In genomic region chr3:28950614-28951013, GRCh38 we compare ENCODE assay signal across 29 cellular contexts.
"Had no signal": no experiment of that assay in that cellular context is flagged by ENCODE, and none has a peak within 500 bp of the region (broad histone marks: within the 10 kb centered on the region; RNA-seq: fewer than 3 reads in every experiment).

No MANE protein-coding gene starts in this region.

- H3K36me3 ChIP-seq: stomach, suprapubic skin, thoracic aorta, thyroid gland, tibial artery, tibial nerve, transverse colon, upper lobe of left lung, upper lobe of right lung, uterus, vagina had no signal

- H3K27ac ChIP-seq: stomach, suprapubic skin, testis, thoracic aorta, thyroid gland, tibial artery, tibial nerve, transverse colon, upper lobe of left lung, upper lobe of right lung, uterus, vagina had no signal

- H3K4me3 ChIP-seq: stomach, suprapubic skin, testis, thoracic aorta, thyroid gland, tibial artery, tibial nerve, transverse colon, upper lobe of left lung, upper lobe of right lung, uterus, vagina had no signal

- H3K9me3 ChIP-seq: stomach, suprapubic skin, testis, thoracic aorta, thyroid gland, tibial artery, tibial nerve, transverse colon, upper lobe of left lung, upper lobe of right lung, uterus, vagina had no signal

- ATAC-seq: stimulated activated effector memory CD8-positive, alpha-beta T cell treated with anti-CD3 and anti-CD28 coated beads, Interleukin-12 subunit alpha, Interleukin-12 subunit beta, amount 100 ng/mL, for 72 hours; stimulated activated memory B cell treated with anti-CD40 and anti-IgM and Interleukin-4, amounts not matched to agents 10 μg/mL and 1 μg/mL and 100 μg/mL, for 72 hours; stimulated activated naive B cell treated with anti-CD40 and anti-IgM and Interleukin-4, amounts not matched to agents 10 μg/mL and 1 μg/mL and 100 μg/mL, for 72 hours; stimulated activated naive CD8-positive, alpha-beta T cell treated with anti-CD3 and anti-CD28 coated beads, Interleukin-15, amount 100 ng/mL, for 72 hours; stimulated activated naive CD8-positive, alpha-beta T cell treated with anti-CD3 and anti-CD28 coated beads, Interleukin-15, Interleukin-2, amounts not matched to agents 100 U/mL and 50 U/mL, for 24 hours; upper lobe of right lung had no signal

- H3K4me1 ChIP-seq: stomach, suprapubic skin, testis, thyroid gland, transverse colon, upper lobe of left lung, upper lobe of right lung, vagina had no signal

- H3K27me3 ChIP-seq: stomach, suprapubic skin, testis, thyroid gland, tibial artery, tibial nerve, transverse colon, upper lobe of left lung, upper lobe of right lung, uterus, vagina had no signal

- H3K9me3 Mint-ChIP-seq: stimulated activated memory B cell treated with anti-CD40 and anti-IgM and Interleukin-4, amounts not matched to agents 10 μg/mL and 1 μg/mL and 100 μg/mL, for 72 hours; stimulated activated naive CD8-positive, alpha-beta T cell treated with anti-CD3 and anti-CD28 coated beads, Interleukin-15, amount 100 ng/mL, for 72 hours; type B pancreatic cell had no signal

- H3K27ac Mint-ChIP-seq: stimulated activated effector memory CD8-positive, alpha-beta T cell treated with anti-CD3 and anti-CD28 coated beads, Interleukin-12 subunit alpha, Interleukin-12 subunit beta, amount 100 ng/mL, for 72 hours; stimulated activated memory B cell treated with anti-CD40 and anti-IgM and Interleukin-4, amounts not matched to agents 10 μg/mL and 1 μg/mL and 100 μg/mL, for 72 hours; stimulated activated naive B cell treated with anti-CD40 and anti-IgM and Interleukin-4, amounts not matched to agents 10 μg/mL and 1 μg/mL and 100 μg/mL, for 72 hours; stimulated activated naive CD8-positive, alpha-beta T cell treated with anti-CD3 and anti-CD28 coated beads, Interleukin-15, amount 100 ng/mL, for 72 hours; stimulated activated naive CD8-positive, alpha-beta T cell treated with anti-CD3 and anti-CD28 coated beads, Interleukin-15, Interleukin-2, amounts not matched to agents 100 ng/mL and 50 ng/mL, for 24 hours; type B pancreatic cell had no signal

- FAIRE-seq: urothelium cell line had no signal

- H3K4me1 Mint-ChIP-seq: stimulated activated effector memory CD8-positive, alpha-beta T cell treated with anti-CD3 and anti-CD28 coated beads, Interleukin-12 subunit alpha, Interleukin-12 subunit beta, amount 100 ng/mL, for 72 hours; stimulated activated memory B cell treated with anti-CD40 and anti-IgM and Interleukin-4, amounts not matched to agents 10 μg/mL and 1 μg/mL and 100 μg/mL, for 72 hours; stimulated activated naive CD8-positive, alpha-beta T cell treated with anti-CD3 and anti-CD28 coated beads, Interleukin-15, amount 100 ng/mL, for 72 hours had no signal

- H3K36me3 Mint-ChIP-seq: stimulated activated effector memory CD8-positive, alpha-beta T cell treated with anti-CD3 and anti-CD28 coated beads, Interleukin-12 subunit alpha, Interleukin-12 subunit beta, amount 100 ng/mL, for 72 hours; stimulated activated memory B cell treated with anti-CD40 and anti-IgM and Interleukin-4, amounts not matched to agents 10 μg/mL and 1 μg/mL and 100 μg/mL, for 72 hours; stimulated activated naive B cell treated with anti-CD40 and anti-IgM and Interleukin-4, amounts not matched to agents 10 μg/mL and 1 μg/mL and 100 μg/mL, for 72 hours; type B pancreatic cell had no signal

- DNase-seq: stimulated activated CD4-positive, alpha-beta T cell treated with anti-CD3 and anti-CD28 coated beads, Interleukin-2, amount 100 ng/mL, for 48 hours; stimulated activated CD4-positive, alpha-beta T cell treated with anti-CD3 and anti-CD28 coated beads, Interleukin-4, amount 100 ng/mL, for 1 hour; stimulated activated CD4-positive, alpha-beta T cell treated with anti-CD3 and anti-CD28 coated beads, Interleukin-4, amount 100 ng/mL, for 24 hours; stimulated activated CD4-positive, alpha-beta T cell treated with anti-CD3 and anti-CD28 coated beads, Interleukin-4, amount 100 ng/mL, for 4 hours; stimulated activated CD8-positive, alpha-beta memory T cell treated with anti-CD3 and anti-CD28 coated beads, Interleukin-4, amount 100 ng/mL, for 48 hours; stimulated activated naive B cell treated with anti-CD40 and anti-IgM and Interleukin-4, amounts not matched to agents 10 μg/mL and 1 μg/mL and 100 μg/mL, for 72 hours; stimulated activated naive CD4-positive, alpha-beta T cell; stimulated activated naive CD4-positive, alpha-beta T cell treated with Interleukin-2 at 50 U/mL for 16 hours; stimulated activated naive CD8-positive, alpha-beta T cell treated with anti-CD3 and anti-CD28 coated beads, Interleukin-15, amount 100 ng/mL, for 72 hours; stimulated activated naive CD8-positive, alpha-beta T cell treated with anti-CD3 and anti-CD28 coated beads, Interleukin-15, Interleukin-2, amounts not matched to agents 100 U/mL and 50 U/mL, for 24 hours; stomach; substantia nigra; testis; thyroid gland; tibial artery; transverse colon; trophoblast cell; upper lobe of left lung; upper lobe of right lung; uterus had no signal

- H3K27me3 Mint-ChIP-seq: stimulated activated memory B cell treated with anti-CD40 and anti-IgM and Interleukin-4, amounts not matched to agents 10 μg/mL and 1 μg/mL and 100 μg/mL, for 72 hours; stimulated activated naive B cell treated with anti-CD40 and anti-IgM and Interleukin-4, amounts not matched to agents 10 μg/mL and 1 μg/mL and 100 μg/mL, for 72 hours; stimulated activated naive CD8-positive, alpha-beta T cell treated with anti-CD3 and anti-CD28 coated beads, Interleukin-15, amount 100 ng/mL, for 72 hours; stimulated activated naive CD8-positive, alpha-beta T cell treated with anti-CD3 and anti-CD28 coated beads, Interleukin-15, Interleukin-2, amounts not matched to agents 100 ng/mL and 50 ng/mL, for 24 hours; type B pancreatic cell had no signal

- H3K4me3 Mint-ChIP-seq: stimulated activated effector memory CD8-positive, alpha-beta T cell treated with anti-CD3 and anti-CD28 coated beads, Interleukin-12 subunit alpha, Interleukin-12 subunit beta, amount 100 ng/mL, for 72 hours; stimulated activated memory B cell treated with anti-CD40 and anti-IgM and Interleukin-4, amounts not matched to agents 10 μg/mL and 1 μg/mL and 100 μg/mL, for 72 hours; stimulated activated naive B cell treated with anti-CD40 and anti-IgM and Interleukin-4, amounts not matched to agents 10 μg/mL and 1 μg/mL and 100 μg/mL, for 72 hours; stimulated activated naive CD8-positive, alpha-beta T cell treated with anti-CD3 and anti-CD28 coated beads, Interleukin-15, amount 100 ng/mL, for 72 hours; stimulated activated naive CD8-positive, alpha-beta T cell treated with anti-CD3 and anti-CD28 coated beads, Interleukin-15, Interleukin-2, amounts not matched to agents 100 ng/mL and 50 ng/mL, for 24 hours; type B pancreatic cell had no signal
